ENCODE assay signal across 34 cellular contexts in the genomic region with DNA sequence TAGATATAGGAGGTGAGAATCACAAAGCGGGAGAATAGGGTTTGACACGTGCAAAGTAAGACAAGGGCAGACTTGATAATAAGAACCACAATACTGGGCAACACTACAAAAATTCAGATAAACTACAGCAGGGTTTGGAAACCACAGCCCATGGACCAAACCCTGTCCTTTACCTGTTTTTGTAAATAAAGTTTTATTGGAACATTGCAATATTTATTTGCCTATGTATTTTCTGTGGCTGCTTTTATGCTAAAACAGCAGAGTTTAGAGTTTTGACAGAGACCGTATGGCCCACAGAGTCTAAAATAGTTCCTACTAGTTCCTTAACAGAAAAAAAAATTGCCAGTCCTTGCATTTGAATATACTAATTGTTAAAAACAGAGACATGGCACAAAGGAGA.
"Had no signal": no experiment of that assay in that cellular context is flagged by ENCODE, and none has a peak within 500 bp of the region (broad histone marks: within the 10 kb centered on the region; RNA-seq: fewer than 3 reads in every experiment).

No MANE protein-coding gene starts in this region.

- FAIRE-seq: astrocyte, TTC549 had no signal

- ATAC-seq: activated CD8-positive, alpha-beta T cell treated with anti-CD3 and anti-CD28 coated beads for 36 hours; activated naive CD4-positive, alpha-beta T cell treated with anti-CD3 and anti-CD28 coated beads, Interleukin-2, amount 50 U/mL, for 72 hours; activated T-cell treated with anti-CD3 and anti-CD28 coated beads, Interleukin-2, amount 50 U/mL, for 4 hours; activated T-cell treated with anti-CD3 and anti-CD28 coated beads, Interleukin-2, amount 50 U/mL, for 72 hours; activated T-helper 17 cell treated with anti-CD3 and anti-CD28 coated beads, Interleukin-2, amount 50 U/mL, for 72 hours; body of pancreas had no signal

- DNase-seq: activated B cell treated with CpG ODN at 0.5 μM for 24 hours; activated CD4-positive, alpha-beta memory T cell treated with anti-CD3 and anti-CD28 coated beads for 36 hours; activated CD4-positive, alpha-beta T cell treated with anti-CD3 and anti-CD28 coated beads for 4 hours; activated CD4-positive, alpha-beta T cell treated with anti-CD3 and anti-CD28 coated beads, Interleukin-2, amount 10 ng/mL, durations not matched to agents 24 days and 14 days; activated CD4-positive, alpha-beta T cell treated with anti-CD3 and anti-CD28 coated beads, Interleukin-2, amount 50 U/mL, for 1 hour; activated CD4-positive, alpha-beta T cell treated with anti-CD3 and anti-CD28 coated beads, Interleukin-2, amount 50 U/mL, for 4 hours; activated CD4-positive, CD25-positive, alpha-beta regulatory T cell treated with anti-CD3 and anti-CD28 coated beads, Interleukin-2, amount 50 U/mL, for 72 hours; activated CD8-positive, alpha-beta memory T cell treated with anti-CD3 and anti-CD28 coated beads, Interleukin-2, amount 50 U/mL, for 4 hours; activated CD8-positive, alpha-beta T cell treated with anti-CD3 and anti-CD28 coated beads for 36 hours; activated effector memory CD4-positive, alpha-beta T cell treated with anti-CD3 and anti-CD28 coated beads, Interleukin-2, amount 50 U/mL, for 16 hours; activated gamma-delta T cell treated with Interleukin-2 at 50 U/mL for 16 hours; activated naive CD4-positive, alpha-beta T cell; activated naive CD4-positive, alpha-beta T cell treated with anti-CD3 and anti-CD28 coated beads for 36 hours; activated naive CD4-positive, alpha-beta T cell treated with anti-CD3 and anti-CD28 coated beads, Interleukin-2, amount 50 U/mL, for 16 hours; activated naive CD8-positive, alpha-beta T cell treated with anti-CD3 and anti-CD28 coated beads for 36 hours; activated T-cell treated with anti-CD3 and anti-CD28 coated beads for 4 hours; activated T-cell treated with anti-CD3 and anti-CD28 coated beads, Interleukin-2, amount 50 U/mL, for 1 hour; activated T-cell treated with anti-CD3 and anti-CD28 coated beads, Interleukin-2, amount 50 U/mL, for 4 hours; activated T-cell treated with anti-CD3 and anti-CD28 coated beads, Interleukin-2, amount 50 U/mL, for 72 hours; adrenal gland; amniotic stem cell; aorta; body of pancreas; brain microvascular endothelial cell; central memory CD4-positive, alpha-beta T cell; T-helper 1 cell; T-helper 2 cell; T-helper 9 cell had no signal

- H3K27me3 ChIP-seq: adrenal gland, body of pancreas, brain microvascular endothelial cell, breast epithelium had no signal

- H3K27ac ChIP-seq: adrenal gland, body of pancreas, brain microvascular endothelial cell, breast epithelium, VCaP had no signal

- H3K36me3 ChIP-seq: adrenal gland, brain microvascular endothelial cell, breast epithelium had no signal

- H3K9me3 ChIP-seq: adrenal gland, body of pancreas, breast epithelium had no signal

- H3K4me3 ChIP-seq: adrenal gland, body of pancreas, breast epithelium had no signal

- H3K4me1 ChIP-seq: adrenal gland, breast epithelium had no signal
